11 cellular contexts compared by ENCODE assay signal in the genomic region with DNA sequence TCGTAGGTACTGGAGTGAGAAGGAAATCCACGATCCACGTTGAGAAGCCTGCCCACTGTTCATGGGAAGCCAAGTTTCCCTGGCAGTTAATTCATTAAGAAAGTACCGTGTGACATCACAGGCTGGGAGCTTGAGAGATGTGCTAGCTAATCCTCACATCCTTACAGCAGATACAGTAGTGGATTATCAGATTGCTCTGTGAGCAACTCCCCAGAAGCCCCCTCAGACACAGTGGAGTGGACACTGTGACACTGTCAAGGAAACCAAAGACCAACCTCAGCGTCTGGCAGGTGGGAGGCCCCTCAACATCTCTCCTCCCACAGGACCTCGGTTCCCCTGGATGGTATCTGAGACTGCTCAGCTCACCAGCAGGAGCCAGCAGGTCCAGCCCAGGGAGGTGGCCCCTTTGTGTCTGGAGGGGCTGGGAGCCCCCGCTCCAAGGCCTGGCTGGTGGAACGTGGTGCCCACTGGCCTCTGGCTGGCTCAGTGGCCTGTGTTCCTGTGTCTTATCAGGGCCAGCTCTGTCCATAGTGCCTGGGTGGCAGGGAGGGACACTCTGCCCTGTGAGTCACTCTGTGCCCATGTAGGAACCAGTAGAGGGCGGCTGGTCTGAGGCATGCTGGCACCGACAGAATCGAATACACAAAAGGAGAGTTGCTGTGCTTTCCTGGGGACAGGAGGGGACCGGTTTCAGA. TPM values are rescaled to one million over a fixed set of nuclear protein-coding genes. Genes with fewer than 3 reads are reported as not detected.
A peak's percentile ranks its signal among the peaks of the same experiment; 100 is the strongest.
DNase-seq lines count a peak whose midpoint lies in the region; TF ChIP-seq lines count a peak whose summit lies in the region.
"Had no signal": no experiment of that assay in that cellular context is flagged by ENCODE, and none has a peak within 500 bp of the region (broad histone marks: within the 10 kb centered on the region; RNA-seq: fewer than 3 reads in every experiment).

No MANE protein-coding gene starts in this region.

- intact Hi-C loops in tibial artery (cut with DNase I; ENCODE audit: low total_unique reads) = loop anchor here (5.0 to 10.0 kb wide), 2 partner anchors 198 to 260 kb away; partner anchors contain the start of genes ACSS1 and APMAP

- H3K4me1 ChIP-seq in mesodermal cell (ENCODE audit: control insufficient read depth, insufficient read depth, low read length, poor library complexity, severe bottlenecking) = peaks cover 16% of the 10 kb centered on the region
- H3K4me1 ChIP-seq in tibial artery = peaks cover 4 to 83% (median 64%) of the 10 kb centered on the region in 4 donors

- H3K4me3 ChIP-seq in epithelial cell of proximal tubule (ENCODE audit: low read depth, low read length) = no peak overlapping the region
- no peak overlapping the region for H3K4me3 ChIP-seq in mesodermal cell (ENCODE audit: extremely low read depth, insufficient read depth, low read length, poor library complexity, severe bottlenecking)
- H3K4me3 ChIP-seq in tibial artery = no peak overlapping the region
- H3K4me3 ChIP-seq: HAP-1 had no signal

- H3K27ac ChIP-seq in mesodermal cell (ENCODE audit: low read depth, low read length, severe bottlenecking) (peak overlapping the region; percentile 42), tibial artery (peak overlapping the region; percentile 53 to 66)
- H3K27ac ChIP-seq: 22Rv1 had no signal

- no peaks in the 10 kb centered on the region for H3K9me3 ChIP-seq in mesodermal cell (ENCODE audit: control insufficient read depth, low read length)
- no peaks in the 10 kb centered on the region for H3K9me3 ChIP-seq in tibial artery
- H3K9me3 ChIP-seq: HAP-1 had no signal

- DNase-seq in DMS53 (lab: John Stamatoyannopoulos, UW) = peak; percentile 32
- DNase-seq in DMS53 treated with DMSO at 0.1 percent for 48 hours (lab: John Stamatoyannopoulos, UW; ENCODE audit: unreplicated experiment) = no peak
- DNase-seq in epithelial cell of proximal tubule (ENCODE audit: low read depth) = no peak
- peak; percentile 41 to 86 for DNase-seq in tibial artery
- no peak for DNase-seq in germinal center (ENCODE audit: low spot score)
- DNase-seq in activated effector memory CD4-positive, alpha-beta T cell treated with Interleukin-2 at 50 U/mL for 16 hours = no peak
- DNase-seq in cerebellum (ENCODE audit: low spot score) = no peak
- DNase-seq: activated T-cell treated with anti-CD3 and anti-CD28 coated beads, Interleukin-2, amount 50 U/mL, for 48 hours had no signal

- peaks cover 68% of the 10 kb centered on the region for H3K36me3 ChIP-seq in mesodermal cell (ENCODE audit: control insufficient read depth, insufficient read depth, low read length)
- H3K36me3 ChIP-seq in tibial artery = peaks cover 11 to 14% (median 11%) of the 10 kb centered on the region in 3 donors

- TF ChIP-seq CTCF in epithelial cell of proximal tubule (conservative IDR thresholded peaks at IDR 0.05; ENCODE audit: low read depth, low read length) (peak; percentile 48), tibial artery (IDR thresholded peaks at IDR 0.05) (peak in 1 of 2 experiments; percentile 17)

- H3K27me3 ChIP-seq in tibial artery = no peaks in the 10 kb centered on the region

- WGBS in mesodermal cell (ENCODE audit: insufficient coverage in 2 of 2), 2 experiments = 93 to 94% methylated on average over 9 to 10 of the region's 12 CpGs

RNA-seq across cellular contexts. Expression of gene PYGB, which starts 7.2 kb away (rescaled TPM):
- total RNA-seq in epithelial cell of proximal tubule (145 and 241 TPM in 2 replicates), cerebellum (61.5 TPM)
- 52.8 TPM for polyA plus RNA-seq in mesodermal cell (2013, experiment 1 of 2)
- 39.5 TPM for polyA plus RNA-seq in mesodermal cell (2013, experiment 2 of 2)

RNA-seq across cellular contexts. Expression of gene ENTPD6, which starts 59.6 kb away (rescaled TPM):
- total RNA-seq in epithelial cell of proximal tubule = 76.5 and 103 TPM in 2 replicates
- 33.8 TPM for polyA plus RNA-seq in mesodermal cell (2013, experiment 1 of 2)
- 27.6 TPM for polyA plus RNA-seq in mesodermal cell (2013, experiment 2 of 2)
- total RNA-seq in cerebellum = 38.0 TPM

Comparison
In these comparisons a context has a peak if more than half of its experiments do, and no peak if none do; other contexts are left out.
1. DNase-seq: peak in DMS53 (single experiment) and tibial artery (2 of 2); none in DMS53 treated with DMSO at 0.1 percent for 48 hours (single experiment), epithelial cell of proximal tubule (single experiment), germinal center (single experiment), activated effector memory CD4-positive, alpha-beta T cell treated with Interleukin-2 at 50 U/mL for 16 hours (single experiment) and cerebellum (single experiment).